ENCODE assay signal across 13 cellular contexts in genomic region chr20:20492521-20493334, GRCh38.
DNase-seq lines count a peak whose midpoint lies in the region; ATAC-seq and TF ChIP-seq lines count a peak whose summit lies in the region.
"Had no signal": no experiment of that assay in that cellular context is flagged by ENCODE, and none has a peak within 500 bp of the region (broad histone marks: within the 10 kb centered on the region; RNA-seq: fewer than 3 reads in every experiment).

No MANE protein-coding gene starts in this region.

- H4K8ac ChIP-seq in mesendoderm (ENCODE audit: low read depth, low read length), result no peak overlapping the region

- TF ChIP-seq CTCF in body of pancreas (IDR thresholded peaks at IDR 0.05), result no peak

- no peak overlapping the region for H2AK5ac ChIP-seq in mesendoderm (ENCODE audit: low read length)

- H3K23ac ChIP-seq in mesendoderm (ENCODE audit: low read length), result no peak overlapping the region

- H3K9ac ChIP-seq in mesendoderm (ENCODE audit: low read length), result no peak overlapping the region

- H2BK5ac ChIP-seq in mesendoderm (ENCODE audit: low read length), result no peak overlapping the region

- WGBS in body of pancreas, 2 donors, result 78 to 79% methylated on average over 14 of the region's 14 CpGs
- WGBS in mesendoderm (ENCODE audit: extremely low coverage, insufficient coverage, low lambda C conversion rate), result no CpG with 5 or more reads among the region's 14 CpGs

- intact Hi-C loops in body of pancreas (cut with DNase I), result no loop called here

- TF ChIP-seq POLR2A in body of pancreas (IDR thresholded peaks at IDR 0.05), result peak in 2 of 3 donors; percentile 30 to 52

- H3K79me2 ChIP-seq in mesendoderm (ENCODE audit: control insufficient read depth, insufficient read depth, low read length), result no peaks in the 10 kb centered on the region

- H3K4me3 ChIP-seq in body of pancreas (no peak overlapping the region), mesendoderm (ENCODE audit: low read length) (no peak overlapping the region)
- H3K4me3 ChIP-seq: esophagus muscularis mucosa, lung, upper lobe of right lung had no signal

- no peak overlapping the region for H3K56ac ChIP-seq in mesendoderm (ENCODE audit: low read length)

- H3K4ac ChIP-seq in mesendoderm (ENCODE audit: low read depth, low read length), result no peak overlapping the region

- H3K27me3 ChIP-seq in body of pancreas (no peaks in the 10 kb centered on the region), mesendoderm (ENCODE audit: insufficient read depth, low read length, poor library complexity) (no peaks in the 10 kb centered on the region)
- H3K27me3 ChIP-seq: esophagus muscularis mucosa, upper lobe of right lung had no signal

- H3K9me3 ChIP-seq in body of pancreas, result no peaks in the 10 kb centered on the region
- H3K9me3 ChIP-seq: esophagus muscularis mucosa, upper lobe of right lung had no signal

- peak overlapping the region; percentile 33 to 73 (median 68) for H3K27ac ChIP-seq in body of pancreas
- no peak overlapping the region for H3K27ac ChIP-seq in mesendoderm (ENCODE audit: low read depth, low read length)
- H3K27ac ChIP-seq: esophagus muscularis mucosa, upper lobe of right lung had no signal

- H3K18ac ChIP-seq in mesendoderm (ENCODE audit: low read length), result no peak overlapping the region

- no peaks in the 10 kb centered on the region for H3K79me1 ChIP-seq in mesendoderm (ENCODE audit: low read length)

- peaks cover 0 to 7% of the 10 kb centered on the region in 2 donors for H3K36me3 ChIP-seq in body of pancreas (replicated peaks in 1 of 2; ENCODE audit: insufficient read depth in 1 of 2, low read depth in 2 of 2)
- no peaks in the 10 kb centered on the region for H3K36me3 ChIP-seq in mesendoderm (ENCODE audit: control insufficient read depth, insufficient read depth, low read length)

- no peak overlapping the region for H2BK15ac ChIP-seq in mesendoderm (replicated peaks; ENCODE audit: low read depth)

- no peak overlapping the region for H4K5ac ChIP-seq in mesendoderm (ENCODE audit: low read length)

- peaks cover 8% of the 10 kb centered on the region for H3K4me1 ChIP-seq in body of pancreas
- H3K4me1 ChIP-seq in mesendoderm (ENCODE audit: control insufficient read depth, low read depth, low read length), result peaks cover 3% of the 10 kb centered on the region

- H3K4me2 ChIP-seq in mesendoderm (ENCODE audit: low read length), result no peak overlapping the region

- DNase-seq in DMS153 treated with DMSO at 0.1 percent for 48 hours (lab: John Stamatoyannopoulos, UW; ENCODE audit: unreplicated experiment) (peak; percentile 89), NCI-H2081 (lab: John Stamatoyannopoulos, UW) (peak; percentile 83 to 94), body of pancreas (peak; percentile 54 to 71 (median 60)), mesendoderm (peak; percentile 67), GF-D8 (lab: John Stamatoyannopoulos, UW) (no peak)
- no peak for DNase-seq in NK-92 treated with Interleukin-12 subunit alpha and Interleukin-12 subunit beta, amount 100 ng/mL, for 24 hours (lab: John Stamatoyannopoulos, UW)
- DNase-seq in effector CD8-positive, alpha-beta T cell (lab: John Stamatoyannopoulos, UW), result no peak
- DNase-seq: activated effector memory CD4-positive, alpha-beta T cell treated with Interleukin-2 at 50 U/mL for 16 hours; NCI-H226; upper lobe of right lung had no signal

- ATAC-seq in body of pancreas (peak; percentile 95), HG03175 (IDR thresholded peaks at IDR 0.05; ENCODE audit: unreplicated experiment) (no peak)
- ATAC-seq: upper lobe of right lung had no signal

- no peak overlapping the region for H2BK120ac ChIP-seq in mesendoderm (ENCODE audit: low read depth, low read length)

Comparison
In these comparisons a context has a peak if more than half of its experiments do, and no peak if none do; other contexts are left out.
1. DNase-seq: peak in DMS153 treated with DMSO at 0.1 percent for 48 hours (single experiment), NCI-H2081 (2 of 2), body of pancreas (4 of 4) and mesendoderm (single experiment); none in NK-92 treated with Interleukin-12 subunit alpha and Interleukin-12 subunit beta, amount 100 ng/mL, for 24 hours (single experiment), GF-D8 (single experiment) and effector CD8-positive, alpha-beta T cell (single experiment).